Comparison of ENCODE assay signal across 8 cellular contexts in the genomic region with DNA sequence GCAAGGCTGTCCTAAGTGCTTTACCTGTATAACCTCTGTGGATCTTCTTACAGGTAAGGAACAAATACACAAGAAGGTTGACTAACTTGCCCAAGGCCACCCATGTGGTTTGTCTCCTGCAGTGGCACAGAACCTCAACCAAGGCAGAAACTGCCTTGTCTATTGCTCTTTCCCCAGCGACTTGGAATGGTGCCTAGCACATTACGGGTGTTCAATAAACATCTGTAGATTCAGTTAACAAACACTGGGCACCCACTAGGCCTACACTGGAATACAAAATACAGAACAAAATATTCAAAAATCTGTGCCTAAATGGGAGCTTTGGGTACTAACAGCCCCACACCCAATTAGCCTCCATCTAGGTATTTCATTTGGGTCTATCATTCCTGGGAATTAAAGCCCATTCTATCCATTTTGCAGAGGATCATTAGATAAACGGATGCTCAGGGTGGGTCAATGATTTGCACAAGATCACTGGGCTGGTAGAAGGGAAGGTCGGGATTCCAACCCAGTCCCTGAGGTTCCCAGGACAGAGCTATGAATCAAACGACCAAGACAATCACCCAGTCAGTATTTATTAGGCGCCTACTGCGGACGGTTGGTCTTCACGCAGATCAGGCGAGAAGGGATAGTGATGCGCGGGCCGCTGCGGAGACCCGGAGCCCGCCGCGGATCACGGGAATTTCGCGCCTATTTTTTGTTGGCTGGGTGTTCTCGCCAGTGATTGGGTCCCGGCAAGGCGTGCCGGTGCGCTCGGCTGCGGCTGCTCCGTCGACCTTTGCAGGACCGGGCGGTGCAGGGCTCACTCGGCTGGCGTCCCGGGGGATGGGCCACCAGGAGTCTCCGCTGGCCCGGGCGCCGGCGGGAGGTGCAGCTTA. TPM values are rescaled to one million over a fixed set of nuclear protein-coding genes. Genes with fewer than 3 reads are reported as not detected.
DNase-seq lines count a peak whose midpoint lies in the region; ATAC-seq and TF ChIP-seq lines count a peak whose summit lies in the region.

A gene (plus strand): TSS at position 771 of the 878 bp plus-strand sequence. CDS start 55 bp downstream, at position 826.

- H3K36me3 Mint-ChIP-seq in brain (peaks cover 10% of the 10 kb centered on the region), immature natural killer cell (no peaks in the 10 kb centered on the region)

- DNase-seq in HAP-1 (ENCODE audit: low spot score in 2 of 2) (peak; percentile 50 to 83), LHCN-M2 (ENCODE audit: low read depth) (peak; percentile 69), immature natural killer cell (no peak), amniotic stem cell (lab: John Stamatoyannopoulos, UW) (no peak)
- peak; percentile 56 to 65 for DNase-seq in stimulated activated CD4-positive, alpha-beta T cell treated with anti-CD3 and anti-CD28 coated beads, Interleukin-15, amount 100 ng/mL, for 48 hours (ENCODE audit: low read depth in 2 of 2)

- H3K27me3 ChIP-seq in HAP-1 (ENCODE audit: low read depth), result no peaks in the 10 kb centered on the region

- peaks cover 8% of the 10 kb centered on the region for H3K4me1 ChIP-seq in HAP-1

- H3K4me3 ChIP-seq in HAP-1, result peak within 1 kb of the TSS; percentile 89

- H3K27me3 Mint-ChIP-seq in brain, result peaks cover 12% of the 10 kb centered on the region
- peaks cover 6 to 13% (median 12%) of the 10 kb centered on the region in 3 donors for H3K27me3 Mint-ChIP-seq in immature natural killer cell (ENCODE audit: low read depth in 3 of 3)

- H3K4me3 Mint-ChIP-seq in brain (peak within 1 kb of the TSS; percentile 93 to 98 (median 96)), immature natural killer cell (peak within 1 kb of the TSS; percentile 90 to 96 (median 94))

- peak; percentile 84 for ATAC-seq in SK-N-SH treated with all-trans-retinoic acid at 6 μM for 48 hours

- in situ Hi-C loops in HAP-1 (cut with MboI; ENCODE audit: low sequenced_read_pairs), result no loop called here

- no peaks in the 10 kb centered on the region for H3K9me3 Mint-ChIP-seq in brain
- H3K9me3 Mint-ChIP-seq in immature natural killer cell, result no peaks in the 10 kb centered on the region

- H3K27ac Mint-ChIP-seq in brain (peak within 1 kb of the TSS; percentile 99 to 100 (median 100)), immature natural killer cell (peak within 1 kb of the TSS; percentile 97 to 100 (median 100))

- H3K9me3 ChIP-seq in HAP-1, result no peaks in the 10 kb centered on the region

- peaks cover 36% of the 10 kb centered on the region for H3K4me1 Mint-ChIP-seq in brain
- peaks cover 40 to 42% of the 10 kb centered on the region in 2 donors for H3K4me1 Mint-ChIP-seq in immature natural killer cell

- TF ChIP-seq CTCF in GM12874 (IDR thresholded peaks at IDR 0.05; ENCODE audit: insufficient read depth, low read depth, low read length), result 0 out of 2 replicates have a peak, but pooled peaks have one; percentile 2
- TF ChIP-seq CTCF in brain (conservative IDR thresholded peaks at IDR 0.05), result no peak

- H3K36me3 ChIP-seq in HAP-1 (replicated peaks), result peaks cover 13% of the 10 kb centered on the region

TF ChIP-seq in SK-N-SH treated with all-trans-retinoic acid at 6 μM for 48 hours, 23 proteins besides CTCF, POLR2A, EP300 and RAD21:
- TF ChIP-seq ZFP3 (CRISPR knock-in tag; IDR thresholded peaks at IDR 0.05), result no peak
- TF ChIP-seq, protein P1, sequence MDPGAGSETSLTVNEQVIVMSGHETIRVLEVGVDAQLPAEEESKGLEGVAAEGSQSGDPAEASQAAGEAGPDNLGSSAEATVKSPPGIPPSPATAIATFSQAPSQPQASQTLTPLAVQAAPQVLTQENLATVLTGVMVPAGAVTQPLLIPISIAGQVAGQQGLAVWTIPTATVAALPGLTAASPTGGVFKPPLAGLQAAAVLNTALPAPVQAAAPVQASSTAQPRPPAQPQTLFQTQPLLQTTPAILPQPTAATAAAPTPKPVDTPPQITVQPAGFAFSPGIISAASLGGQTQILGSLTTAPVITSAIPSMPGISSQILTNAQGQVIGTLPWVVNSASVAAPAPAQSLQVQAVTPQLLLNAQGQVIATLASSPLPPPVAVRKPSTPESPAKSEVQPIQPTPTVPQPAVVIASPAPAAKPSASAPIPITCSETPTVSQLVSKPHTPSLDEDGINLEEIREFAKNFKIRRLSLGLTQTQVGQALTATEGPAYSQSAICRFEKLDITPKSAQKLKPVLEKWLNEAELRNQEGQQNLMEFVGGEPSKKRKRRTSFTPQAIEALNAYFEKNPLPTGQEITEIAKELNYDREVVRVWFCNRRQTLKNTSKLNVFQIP (CRISPR knock-in tag; IDR thresholded peaks at IDR 0.05; ENCODE audit: borderline replicate concordance, low read depth), result no peak
- TF ChIP-seq, protein P2, sequence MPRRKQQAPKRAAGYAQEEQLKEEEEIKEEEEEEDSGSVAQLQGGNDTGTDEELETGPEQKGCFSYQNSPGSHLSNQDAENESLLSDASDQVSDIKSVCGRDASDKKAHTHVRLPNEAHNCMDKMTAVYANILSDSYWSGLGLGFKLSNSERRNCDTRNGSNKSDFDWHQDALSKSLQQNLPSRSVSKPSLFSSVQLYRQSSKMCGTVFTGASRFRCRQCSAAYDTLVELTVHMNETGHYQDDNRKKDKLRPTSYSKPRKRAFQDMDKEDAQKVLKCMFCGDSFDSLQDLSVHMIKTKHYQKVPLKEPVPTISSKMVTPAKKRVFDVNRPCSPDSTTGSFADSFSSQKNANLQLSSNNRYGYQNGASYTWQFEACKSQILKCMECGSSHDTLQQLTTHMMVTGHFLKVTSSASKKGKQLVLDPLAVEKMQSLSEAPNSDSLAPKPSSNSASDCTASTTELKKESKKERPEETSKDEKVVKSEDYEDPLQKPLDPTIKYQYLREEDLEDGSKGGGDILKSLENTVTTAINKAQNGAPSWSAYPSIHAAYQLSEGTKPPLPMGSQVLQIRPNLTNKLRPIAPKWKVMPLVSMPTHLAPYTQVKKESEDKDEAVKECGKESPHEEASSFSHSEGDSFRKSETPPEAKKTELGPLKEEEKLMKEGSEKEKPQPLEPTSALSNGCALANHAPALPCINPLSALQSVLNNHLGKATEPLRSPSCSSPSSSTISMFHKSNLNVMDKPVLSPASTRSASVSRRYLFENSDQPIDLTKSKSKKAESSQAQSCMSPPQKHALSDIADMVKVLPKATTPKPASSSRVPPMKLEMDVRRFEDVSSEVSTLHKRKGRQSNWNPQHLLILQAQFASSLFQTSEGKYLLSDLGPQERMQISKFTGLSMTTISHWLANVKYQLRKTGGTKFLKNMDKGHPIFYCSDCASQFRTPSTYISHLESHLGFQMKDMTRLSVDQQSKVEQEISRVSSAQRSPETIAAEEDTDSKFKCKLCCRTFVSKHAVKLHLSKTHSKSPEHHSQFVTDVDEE (CRISPR knock-in tag; IDR thresholded peaks at IDR 0.05), result no peak
- no peak for TF ChIP-seq ZNF70 (CRISPR knock-in tag; IDR thresholded peaks at IDR 0.05)
- TF ChIP-seq OSR1 (CRISPR knock-in tag; IDR thresholded peaks at IDR 0.05), result no peak
- no peak for TF ChIP-seq SNAI2 (CRISPR knock-in tag; IDR thresholded peaks at IDR 0.05)
- TF ChIP-seq CSDC2 (CRISPR knock-in tag; IDR thresholded peaks at IDR 0.05), result no peak
- no peak for TF ChIP-seq ZFP30 (CRISPR knock-in tag; IDR thresholded peaks at IDR 0.05)

RNA-seq across cellular contexts. Expression of the gene that starts here (rescaled TPM):
- total RNA-seq in LHCN-M2 (2014; rRNA removed), result 16.4 and 16.6 TPM in 2 replicates
- polyA plus RNA-seq in LHCN-M2 (2012), result 5.3 TPM
- 11.4 TPM for polyA plus RNA-seq in brain (ENCODE audit: insufficient read depth, low read depth, low replicate concordance)
- 1 to 10 TPM; 3.2 to 7.6 (median 4.5) TPM for polyA plus RNA-seq in immature natural killer cell

Comparison
In these comparisons a context has a peak if more than half of its experiments do, and no peak if none do; other contexts are left out.
1. DNase-seq: peak in HAP-1 (2 of 2), LHCN-M2 (single experiment) and stimulated activated CD4-positive, alpha-beta T cell treated with anti-CD3 and anti-CD28 coated beads, Interleukin-15, amount 100 ng/mL, for 48 hours (2 of 2); none in immature natural killer cell (0 of 3) and amniotic stem cell (single experiment).